Comparison of ENCODE assay signal across 9 cellular contexts in genomic region chr3:81758275-81758674, GRCh38. TPM values are rescaled to one million over a fixed set of nuclear protein-coding genes. Genes with fewer than 3 reads are reported as not detected.
DNase-seq lines count a peak whose midpoint lies in the region; TF ChIP-seq lines count a peak whose summit lies in the region.
"Had no signal": no experiment of that assay in that cellular context is flagged by ENCODE, and none has a peak within 500 bp of the region (broad histone marks: within the 10 kb centered on the region; RNA-seq: fewer than 3 reads in every experiment).

No MANE protein-coding gene starts in this region.

- peaks cover 0 to 3% (median 0%) of the 10 kb centered on the region in 4 donors for H3K9me3 ChIP-seq in sigmoid colon

- no peak for TF ChIP-seq EP300 in sigmoid colon (IDR thresholded peaks at IDR 0.05)

- TF ChIP-seq CTCF in epithelial cell of esophagus (IDR thresholded peaks at IDR 0.05; ENCODE audit: insufficient read depth, low read depth, low read length, missing control alignments) = no peak
- TF ChIP-seq CTCF in sigmoid colon (IDR thresholded peaks at IDR 0.05) = no peak

- no peaks in the 10 kb centered on the region for H3K27me3 ChIP-seq in sigmoid colon

- peaks cover 0 to 2% (median 0%) of the 10 kb centered on the region in 4 donors for H3K36me3 ChIP-seq in sigmoid colon

- H3K4me1 ChIP-seq in sigmoid colon = peaks cover 0 to 30% (median 20%) of the 10 kb centered on the region in 4 donors

- intact Hi-C loops in sigmoid colon (cut with DNase I) = loop anchor here (2.0 kb wide), 1 partner anchor 13 kb away; no protein-coding TSS in a partner anchor
- intact Hi-C loops in posterior vena cava (cut with DNase I) = no loop called here

- peak overlapping the region in 3 of 4 donors; percentile 19 to 98 (median 21) for H3K27ac ChIP-seq in sigmoid colon

- H3K4me3 ChIP-seq in epithelial cell of esophagus (ENCODE audit: low read length) = no peak overlapping the region
- H3K4me3 ChIP-seq in sigmoid colon = no peak overlapping the region

- 80 to 88% methylated on average over 1 of the region's 1 CpG for WGBS in sigmoid colon, 2 donors

- DNase-seq in Daoy (ENCODE audit: low read depth) (peak; percentile 4), M059J (ENCODE audit: low read depth) (peak; percentile 52), epithelial cell of esophagus (ENCODE audit: low read depth) (peak; percentile 49), sigmoid colon (no peak), posterior vena cava (ENCODE audit: low spot score) (no peak), NCI-H2029 (lab: John Stamatoyannopoulos, UW) (no peak)
- no peak for DNase-seq in activated CD8-positive, alpha-beta memory T cell treated with anti-CD3 and anti-CD28 coated beads, Interleukin-2, amount 50 U/mL, for 4 hours
- DNase-seq: activated CD4-positive, alpha-beta T cell treated with anti-CD3 and anti-CD28 coated beads, Interleukin-2, amount 50 U/mL, for 1 hour; activated naive CD8-positive, alpha-beta T cell treated with anti-CD3 and anti-CD28 coated beads, Interleukin-2, amount 10 ng/mL, durations not matched to agents 7 days and 5 days had no signal

- TF ChIP-seq POLR2A in sigmoid colon (IDR thresholded peaks at IDR 0.05) = no peak

RNA-seq across cellular contexts. Expression of gene GBE1, which starts 3.2 kb away (rescaled TPM):
- 18.1 and 28.6 TPM in 2 replicates for total RNA-seq in Daoy (2014; rRNA removed; shearing (Covaris generic))
- total RNA-seq in M059J (2014; rRNA removed; shearing (Covaris generic)) = 33.5 and 53.4 TPM in 2 replicates
- total RNA-seq in sigmoid colon (10 to 100 TPM; 12.1 to 24.6 (median 20.4) TPM), posterior vena cava (10 to 100 TPM; 39.3 to 71.4 TPM)
- 10 to 100 TPM; 10.2 to 10.9 (median 10.8) TPM for polyA plus RNA-seq in sigmoid colon

Comparison
In these comparisons a context has a peak if more than half of its experiments do, and no peak if none do; other contexts are left out.
1. DNase-seq: peak in Daoy (single experiment), M059J (single experiment) and epithelial cell of esophagus (single experiment); none in sigmoid colon (single experiment), posterior vena cava (single experiment), activated CD8-positive, alpha-beta memory T cell treated with anti-CD3 and anti-CD28 coated beads, Interleukin-2, amount 50 U/mL, for 4 hours (single experiment) and NCI-H2029 (single experiment).